Comparison of ENCODE assay signal across 23 cellular contexts in genomic region chr1:157702308-157702825, GRCh38. TPM values are rescaled to one million over a fixed set of nuclear protein-coding genes. Genes with fewer than 3 reads are reported as not detected.
"Had no signal": no experiment of that assay in that cellular context is flagged by ENCODE, and none has a peak within 500 bp of the region (broad histone marks: within the 10 kb centered on the region; RNA-seq: fewer than 3 reads in every experiment).

No MANE protein-coding gene starts in this region.

- H3K4me3 Mint-ChIP-seq: activated T-helper 17 cell treated with anti-CD3 and anti-CD28 coated beads, Interleukin-2, amount 50 U/mL, for 72 hours; naive thymus-derived CD4-positive, alpha-beta T cell; stimulated activated naive CD8-positive, alpha-beta T cell treated with anti-CD3 and anti-CD28 coated beads, Interleukin-15, Interleukin-2, amounts not matched to agents 100 ng/mL and 50 ng/mL, for 24 hours had no signal

- H3K27me3 ChIP-seq: left lung, ovary, thyroid gland had no signal

- DNase-seq: activated CD4-positive, alpha-beta T cell treated with anti-CD3 and anti-CD28 coated beads, Interleukin-2, amount 50 U/mL, for 48 hours; central memory CD4-positive, alpha-beta T cell; effector memory CD4-positive, alpha-beta T cell; glutamatergic neuron; kidney glomerular epithelial cell; left lung; naive thymus-derived CD4-positive, alpha-beta T cell; ovary; stimulated activated CD4-positive, alpha-beta T cell treated with anti-CD3 and anti-CD28 coated beads, Interleukin-4, amount 100 ng/mL, for 1 hour; substantia nigra; thyroid gland; upper lobe of right lung had no signal

- H3K9me3 Mint-ChIP-seq: activated T-helper 17 cell treated with anti-CD3 and anti-CD28 coated beads, Interleukin-2, amount 50 U/mL, for 72 hours had no signal

- H3K27ac Mint-ChIP-seq: activated naive CD4-positive, alpha-beta T cell treated with anti-CD3 and anti-CD28 coated beads, Interleukin-2, amount 50 U/mL, for 72 hours; activated T-helper 17 cell treated with anti-CD3 and anti-CD28 coated beads, Interleukin-2, amount 50 U/mL, for 72 hours; naive thymus-derived CD4-positive, alpha-beta T cell; stimulated activated naive CD8-positive, alpha-beta T cell treated with anti-CD3 and anti-CD28 coated beads, Interleukin-15, Interleukin-2, amounts not matched to agents 100 ng/mL and 50 ng/mL, for 24 hours had no signal

- H3K27ac ChIP-seq: esophagus muscularis mucosa, hepatocyte, left lung, ovary, prostate gland, thyroid gland, upper lobe of right lung, VCaP had no signal

- H3K9me3 ChIP-seq: esophagus muscularis mucosa, left lung, ovary, prostate gland, thyroid gland, upper lobe of right lung had no signal

- H3K36me3 Mint-ChIP-seq: activated naive CD4-positive, alpha-beta T cell treated with anti-CD3 and anti-CD28 coated beads, Interleukin-2, amount 50 U/mL, for 72 hours; naive thymus-derived CD4-positive, alpha-beta T cell had no signal

- H3K4me1 Mint-ChIP-seq: activated T-helper 17 cell treated with anti-CD3 and anti-CD28 coated beads, Interleukin-2, amount 50 U/mL, for 72 hours had no signal

- H3K36me3 ChIP-seq: esophagus muscularis mucosa, left lung, ovary, prostate gland, thyroid gland, upper lobe of right lung had no signal

- H3K4me1 ChIP-seq: esophagus muscularis mucosa, left lung, prostate gland, thyroid gland, upper lobe of right lung had no signal

- H3K4me3 ChIP-seq: esophagus muscularis mucosa, hepatocyte, left lung, lung, ovary, prostate gland, thyroid gland, upper lobe of right lung had no signal

- ATAC-seq: activated T-helper 17 cell treated with anti-CD3 and anti-CD28 coated beads, Interleukin-2, amount 50 U/mL, for 72 hours; left lung; naive thymus-derived CD4-positive, alpha-beta T cell; upper lobe of right lung had no signal

RNA-seq across cellular contexts. Expression of gene FCRL3, which starts 1.8 kb away (rescaled TPM):
- total RNA-seq: astrocyte, dermis microvascular lymphatic vessel endothelial cell, endothelial cell of umbilical vein, hepatocyte had no signal
